ENCODE assay signal across 17 cellular contexts in the genomic region with DNA sequence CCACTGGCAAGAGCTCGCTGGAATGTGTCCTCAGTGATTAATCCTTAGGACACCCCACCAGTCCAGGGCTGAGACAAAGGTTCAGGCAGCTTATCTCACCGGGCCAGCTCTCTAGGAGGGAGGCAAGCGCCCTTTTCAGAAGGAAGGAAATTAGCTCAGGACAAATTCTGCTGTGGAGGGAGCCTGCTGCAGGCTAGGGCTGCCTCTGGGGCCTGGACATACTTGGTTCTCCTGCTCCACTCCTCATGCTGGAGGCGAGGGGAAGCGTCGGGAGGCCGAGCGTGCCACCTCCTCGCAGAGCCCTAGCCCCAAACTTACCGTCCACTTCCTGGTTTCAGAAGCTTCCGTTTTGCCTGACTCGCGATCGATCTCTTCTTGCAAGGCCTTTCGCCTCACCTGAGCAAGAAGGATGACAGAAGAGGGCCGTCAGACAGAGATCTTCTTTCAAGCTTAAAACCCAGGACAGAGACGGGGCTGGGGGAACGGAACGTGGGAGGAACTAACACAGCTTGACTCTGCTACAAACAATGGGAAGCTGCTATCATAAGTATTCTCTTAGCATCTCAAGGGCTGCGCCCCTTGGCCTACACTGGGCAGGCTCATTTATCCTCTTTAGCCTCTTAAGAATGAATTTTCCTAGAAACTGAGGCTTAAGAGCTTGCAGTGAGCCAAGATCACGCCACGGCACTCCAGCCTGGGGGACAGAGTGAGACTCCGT. TPM values are rescaled to one million over a fixed set of nuclear protein-coding genes. Genes with fewer than 3 reads are reported as not detected.
DNase-seq lines count a peak whose midpoint lies in the region; ATAC-seq, FAIRE-seq and TF ChIP-seq lines count a peak whose summit lies in the region.
"Had no signal": no experiment of that assay in that cellular context is flagged by ENCODE, and none has a peak within 500 bp of the region (broad histone marks: within the 10 kb centered on the region; RNA-seq: fewer than 3 reads in every experiment).

No MANE protein-coding gene starts in this region.

- H3K27me3 ChIP-seq in esophagus muscularis mucosa (no peaks in the 10 kb centered on the region), HepG2 (ENCODE audit: control insufficient read depth in 1 of 2, insufficient read depth in 2 of 2, low read length in 2 of 2) (no peaks in the 10 kb centered on the region), testis (no peaks in the 10 kb centered on the region)

- POLR2A ChIA-PET in WTC11 (lab: Charles Lee) = interaction anchor here (0.6 kb wide), 1 partner anchor 29 kb away, joined by 4 read pairs; no protein-coding TSS in a partner anchor
- POLR2A ChIA-PET in HepG2 (lab: Yijun Ruan, JAX) = interaction anchor here (1.5 kb wide), 1 partner anchor 22 kb away, joined by 3 read pairs; no protein-coding TSS in a partner anchor

- H3K9me3 ChIP-seq in esophagus muscularis mucosa (no peaks in the 10 kb centered on the region), HepG2 (ENCODE audit: low read length) (no peaks in the 10 kb centered on the region), testis (no peaks in the 10 kb centered on the region)

- DNase-seq in WTC11 (ENCODE audit: low spot score) (no peak), esophagus muscularis mucosa (ENCODE audit: extremely low spot score) (no peak), HepG2 (ENCODE audit: low spot score) (no peak), ACHN (no peak), left colon (no peak), testis (no peak)
- no peak for DNase-seq in stimulated activated effector memory CD8-positive, alpha-beta T cell treated with anti-CD3 and anti-CD28 coated beads, Interleukin-12 subunit alpha, Interleukin-12 subunit beta, amount 100 ng/mL, for 72 hours (ENCODE audit: low spot score in 2 of 2)
- DNase-seq in effector memory CD8-positive, alpha-beta T cell = no peak
- DNase-seq: cortex of kidney; mammary epithelial cell; NCI-H1694; stimulated activated CD4-positive, alpha-beta T cell treated with anti-CD3 and anti-CD28 coated beads, Interleukin-4, amount 100 ng/mL, for 4 hours; T-helper 2 cell; trophoblast cell had no signal

- in situ Hi-C loops in HepG2 (cut with HindIII; ENCODE audit: extremely low pct_ligation_motif_present, low pct_unique_long_range_greater_than_20kb) = no loop called here
- in situ Hi-C loops in ACHN (cut with HindIII; ENCODE audit: low pct_ligation_motif_present, low pct_unique_long_range_greater_than_20kb, low sequenced_read_pairs) = no loop called here

- no peak overlapping the region for H3K4me2 ChIP-seq in HepG2 (ENCODE audit: low read depth, low read length)

- no peak for TF ChIP-seq POLR2A in esophagus muscularis mucosa (IDR thresholded peaks at IDR 0.05; ENCODE audit: low read depth)
- no peak for TF ChIP-seq POLR2A in HepG2 (IDR thresholded peaks at IDR 0.05; ENCODE audit: insufficient read depth in 1 of 2, low read depth in 2 of 2, low read length in 2 of 2)
- TF ChIP-seq POLR2A in testis (IDR thresholded peaks at IDR 0.05) = no peak

- BruUV-seq in HepG2 (replicated peaks; lab: Mats Ljungman, UMichigan) = no TSS peak

- peaks cover 56% of the 10 kb centered on the region for H3K4me1 Mint-ChIP-seq in WTC11
- H3K4me1 Mint-ChIP-seq in stimulated activated effector memory CD8-positive, alpha-beta T cell treated with anti-CD3 and anti-CD28 coated beads, Interleukin-12 subunit alpha, Interleukin-12 subunit beta, amount 100 ng/mL, for 72 hours = peaks cover 24% of the 10 kb centered on the region
- H3K4me1 Mint-ChIP-seq in effector memory CD8-positive, alpha-beta T cell (ENCODE audit: low read depth in 2 of 2) = peaks cover 13 to 14% of the 10 kb centered on the region in 2 donors
- H3K4me1 Mint-ChIP-seq: B cell had no signal

- no peak for TF ChIP-seq RAD21 in HepG2 (CRISPR knock-in tag; IDR thresholded peaks at IDR 0.05)

- WGBS in esophagus muscularis mucosa = 92% methylated on average over 22 of the region's 23 CpGs
- WGBS in HepG2 (ENCODE audit: low lambda C conversion rate) = 96% methylated on average over 23 of the region's 23 CpGs
- 82 to 85% methylated on average over 23 of the region's 23 CpGs for WGBS in testis, 2 donors

- H3K9me3 Mint-ChIP-seq in WTC11 = no peaks in the 10 kb centered on the region
- no peaks in the 10 kb centered on the region for H3K9me3 Mint-ChIP-seq in stimulated activated effector memory CD8-positive, alpha-beta T cell treated with anti-CD3 and anti-CD28 coated beads, Interleukin-12 subunit alpha, Interleukin-12 subunit beta, amount 100 ng/mL, for 72 hours
- H3K9me3 Mint-ChIP-seq in effector memory CD8-positive, alpha-beta T cell = no peaks in the 10 kb centered on the region

- peaks cover 7% of the 10 kb centered on the region for H3K79me2 ChIP-seq in HepG2 (ENCODE audit: insufficient read depth, low read length)

- TF ChIP-seq CTCF in WTC11 (IDR thresholded peaks at IDR 0.05) (no peak), esophagus muscularis mucosa (IDR thresholded peaks at IDR 0.05) (no peak), HepG2 (CRISPR knock-in tag; IDR thresholded peaks at IDR 0.05) (no peak), testis (IDR thresholded peaks at IDR 0.05) (no peak)

- H3K4me1 ChIP-seq in esophagus muscularis mucosa (peaks cover 5 to 21% (median 9%) of the 10 kb centered on the region in 4 donors), HepG2 (ENCODE audit: insufficient read depth, low read length) (peaks cover 24% of the 10 kb centered on the region), testis (peaks cover 3% of the 10 kb centered on the region)

- H3K36me3 Mint-ChIP-seq in WTC11 = peaks cover 77% of the 10 kb centered on the region
- peaks cover 85% of the 10 kb centered on the region for H3K36me3 Mint-ChIP-seq in stimulated activated effector memory CD8-positive, alpha-beta T cell treated with anti-CD3 and anti-CD28 coated beads, Interleukin-12 subunit alpha, Interleukin-12 subunit beta, amount 100 ng/mL, for 72 hours
- peaks cover 27% of the 10 kb centered on the region for H3K36me3 Mint-ChIP-seq in effector memory CD8-positive, alpha-beta T cell (ENCODE audit: insufficient read depth)

- no peak overlapping the region for H2AFZ ChIP-seq in HepG2 (ENCODE audit: low read length)

- intact Hi-C loops in esophagus muscularis mucosa (cut with DNase I) (loop anchor here (10.0 kb wide), 1 partner anchor 156 kb away; a partner anchor contains a TSS), HepG2 (cut with micrococcal nuclease; ENCODE audit: unreplicated experiment) (no loop called here), left colon (cut with DNase I, micrococcal nuclease) (no loop called here), testis (cut with DNase I; ENCODE audit: low total_unique reads) (no loop called here)

- CTCF ChIA-PET in WTC11 (lab: Charles Lee) = interaction anchor here (0.5 to 1.7 kb wide), 7 partner anchors 29 to 673 kb away, joined by 3 to 6 read pairs (median 3); no protein-coding TSS in a partner anchor
- CTCF ChIA-PET in HepG2 (lab: Yijun Ruan, JAX; ENCODE audit: low intra/inter-chr PET ratio, low total read pairs) = no interaction called here

- peak overlapping the region; percentile 52 for H3K27ac Mint-ChIP-seq in WTC11
- H3K27ac Mint-ChIP-seq in stimulated activated effector memory CD8-positive, alpha-beta T cell treated with anti-CD3 and anti-CD28 coated beads, Interleukin-12 subunit alpha, Interleukin-12 subunit beta, amount 100 ng/mL, for 72 hours = peak overlapping the region; percentile 90
- H3K27ac Mint-ChIP-seq in effector memory CD8-positive, alpha-beta T cell = peak overlapping the region in 1 of 2 donors; percentile 71
- H3K27ac Mint-ChIP-seq: B cell had no signal

- H3K4me3 ChIP-seq in esophagus muscularis mucosa (no peak overlapping the region), HepG2 (replicated peaks in 1 of 3; ENCODE audit: insufficient read depth in 1 of 3, low read depth in 2 of 3, low read length in 3 of 3) (no peak overlapping the region), testis (no peak overlapping the region)
- H3K4me3 ChIP-seq: GM12878 had no signal

- H3K9ac ChIP-seq in HepG2 (ENCODE audit: insufficient read depth, low read depth, low read length) = no peak overlapping the region

- H3K27me3 Mint-ChIP-seq in WTC11 (ENCODE audit: low read depth) = no peaks in the 10 kb centered on the region
- H3K27me3 Mint-ChIP-seq in effector memory CD8-positive, alpha-beta T cell = no peaks in the 10 kb centered on the region
- H3K27me3 Mint-ChIP-seq: B cell had no signal

- H3K27ac ChIP-seq in esophagus muscularis mucosa (replicated peaks in 1 of 4) (peak overlapping the region; percentile 16 to 48 (median 32)), HepG2 (ENCODE audit: extremely low read length, insufficient read depth, low read length) (no peak overlapping the region), testis (no peak overlapping the region)

- TF ChIP-seq EP300 in esophagus muscularis mucosa (IDR thresholded peaks at IDR 0.05) (no peak), HepG2 (IDR thresholded peaks at IDR 0.05; ENCODE audit: low read depth in 2 of 2, low read length in 2 of 2) (no peak), HepG2 (CRISPR knock-in tag; IDR thresholded peaks at IDR 0.05; ENCODE audit: borderline replicate concordance) (no peak)

- ATAC-seq in WTC11 (peak; percentile 63), HepG2 (no peak), left colon (no peak)
- no peak for ATAC-seq in stimulated activated effector memory CD8-positive, alpha-beta T cell treated with anti-CD3 and anti-CD28 coated beads, Interleukin-12 subunit alpha, Interleukin-12 subunit beta, amount 100 ng/mL, for 72 hours
- ATAC-seq in effector memory CD8-positive, alpha-beta T cell (replicated peaks) = no peak
- ATAC-seq: GM12878 had no signal

- H3K4me3 Mint-ChIP-seq in WTC11 = no peak overlapping the region
- no peak overlapping the region for H3K4me3 Mint-ChIP-seq in stimulated activated effector memory CD8-positive, alpha-beta T cell treated with anti-CD3 and anti-CD28 coated beads, Interleukin-12 subunit alpha, Interleukin-12 subunit beta, amount 100 ng/mL, for 72 hours
- no peak overlapping the region for H3K4me3 Mint-ChIP-seq in effector memory CD8-positive, alpha-beta T cell
- H3K4me3 Mint-ChIP-seq: B cell had no signal

- peaks cover 4% of the 10 kb centered on the region for H4K20me1 ChIP-seq in HepG2 (ENCODE audit: insufficient read depth, low read length)

- FAIRE-seq in HepG2 (lab: Jason Lieb, UNC) = no peak
- FAIRE-seq: G401.6, GM12878 had no signal

- H3K36me3 ChIP-seq in esophagus muscularis mucosa (peaks cover 0 to 87% (median 56%) of the 10 kb centered on the region in 4 donors), HepG2 (replicated peaks in 1 of 2; ENCODE audit: control insufficient read depth in 1 of 2, insufficient read depth in 2 of 2, low read length in 2 of 2) (peaks cover 48 to 67% of the 10 kb centered on the region in 2 experiments), testis (ENCODE audit: low read depth, missing control alignments) (no peaks in the 10 kb centered on the region)

RNA-seq across cellular contexts. Expression of a gene that starts 7.7 kb away (rescaled TPM):
- 87.4 to 102 TPM (median 93.4 TPM) in 3 replicates for total RNA-seq in WTC11 (2021)
- 1 to 10 TPM; 7.3 to 9.9 (median 9.1) TPM for total RNA-seq in esophagus muscularis mucosa
- total RNA-seq in HepG2 (2016; rRNA removed; fragmentation: Illumina TruSeq; extraction: Trizol) = 57.5 and 80.3 TPM in 2 replicates
- 13.0 and 17.5 TPM in 2 replicates for total RNA-seq in HepG2 (2016; cell fraction: cytosol; rRNA removed; fragmentation: Illumina TruSeq; extraction: Trizol; ENCODE audit: low read depth)
- 60.4 and 77.7 TPM in 2 replicates for total RNA-seq in HepG2 (2016; cell fraction: insoluble cytoplasmic fraction; rRNA removed; fragmentation: Illumina TruSeq; extraction: Trizol)
- 17.7 and 21.4 TPM in 2 replicates for total RNA-seq in HepG2 (2016; cell fraction: membrane; rRNA removed; fragmentation: Illumina TruSeq; extraction: Trizol)
- total RNA-seq in HepG2 (2016; cell fraction: nucleus; rRNA removed; fragmentation: Illumina TruSeq; extraction: Trizol) = 37.8 and 39.8 TPM in 2 replicates
- 20.6 and 21.2 TPM in 2 replicates for polyA plus RNA-seq in HepG2 (2011; rRNA removed)
- polyA plus RNA-seq in HepG2 (2011; cell fraction: cytosol; rRNA removed) = 11.3 and 14.9 TPM in 2 replicates
- polyA plus RNA-seq in HepG2 (2011; cell fraction: nucleus; rRNA removed) = 9.1 and 11.2 TPM in 2 replicates
- 34.8 and 37.7 TPM in 2 replicates for polyA plus RNA-seq in HepG2 (2012)
- polyA plus RNA-seq in HepG2 (2016; cell fraction: cytosol; fragmentation: Illumina TruSeq; extraction: Trizol; ENCODE audit: low read depth) = 4.9 and 5.2 TPM in 2 replicates
- 78.5 and 79.9 TPM in 2 replicates for polyA plus RNA-seq in HepG2 (2016; cell fraction: insoluble cytoplasmic fraction; fragmentation: Illumina TruSeq; extraction: Trizol; ENCODE audit: low read depth)
- 9.0 and 11.9 TPM in 2 replicates for polyA plus RNA-seq in HepG2 (2016; cell fraction: membrane; fragmentation: Illumina TruSeq; extraction: Trizol; ENCODE audit: low read depth)
- polyA plus RNA-seq in HepG2 (2016; cell fraction: nucleus; fragmentation: Illumina TruSeq; extraction: Trizol; ENCODE audit: insufficient read depth, low read depth) = 45.4 and 46.8 TPM in 2 replicates
- 13.7 and 26.8 TPM in 2 replicates for polyA minus RNA-seq in HepG2 (2011; rRNA and poly(A)+ RNA removed; ENCODE audit: low replicate concordance)
- 6.0 and 8.2 TPM in 2 replicates for polyA minus RNA-seq in HepG2 (2011; cell fraction: cytosol; rRNA and poly(A)+ RNA removed)
- polyA minus RNA-seq in HepG2 (2011; cell fraction: nucleus; rRNA and poly(A)+ RNA removed) = 29.0 and 29.1 TPM in 2 replicates
- 10 to 100 TPM; 18.4 to 22.8 TPM for total RNA-seq in left colon
- total RNA-seq in testis = 10 to 100 TPM; 25.3 to 26.8 TPM
- 22.4 TPM for polyA plus RNA-seq in testis (ENCODE audit: insufficient read depth, low read depth, low replicate concordance)

RNA-seq across cellular contexts. Expression of a gene that starts 7.7 kb away (rescaled TPM):
- total RNA-seq in WTC11 (2021) = 5.2 to 6.0 TPM (median 5.8 TPM) in 3 replicates
- total RNA-seq in esophagus muscularis mucosa = 10 to 100 TPM in 1 of 4 donors, 1 to 10 TPM in 3; 7.4 to 10.4 (median 8.6) TPM
- 7.3 and 11.9 TPM in 2 replicates for total RNA-seq in HepG2 (2016; rRNA removed; fragmentation: Illumina TruSeq; extraction: Trizol)
- 2.5 and 2.7 TPM in 2 replicates for total RNA-seq in HepG2 (2016; cell fraction: cytosol; rRNA removed; fragmentation: Illumina TruSeq; extraction: Trizol; ENCODE audit: low read depth)
- 7.4 and 11.9 TPM in 2 replicates for total RNA-seq in HepG2 (2016; cell fraction: insoluble cytoplasmic fraction; rRNA removed; fragmentation: Illumina TruSeq; extraction: Trizol)
- total RNA-seq in HepG2 (2016; cell fraction: membrane; rRNA removed; fragmentation: Illumina TruSeq; extraction: Trizol) = 5.6 and 6.6 TPM in 2 replicates
- total RNA-seq in HepG2 (2016; cell fraction: nucleus; rRNA removed; fragmentation: Illumina TruSeq; extraction: Trizol) = 8.1 and 9.6 TPM in 2 replicates
- 3.0 and 5.1 TPM in 2 replicates for polyA plus RNA-seq in HepG2 (2011; rRNA removed)
- polyA plus RNA-seq in HepG2 (2011; cell fraction: cytosol; rRNA removed) = 4.6 and 5.2 TPM in 2 replicates
- 2.5 TPM in 2 replicates for polyA plus RNA-seq in HepG2 (2011; cell fraction: nucleus; rRNA removed)
- 1.8 and 3.4 TPM in 2 replicates for polyA plus RNA-seq in HepG2 (2012)
- polyA plus RNA-seq in HepG2 (2016; cell fraction: cytosol; fragmentation: Illumina TruSeq; extraction: Trizol; ENCODE audit: low read depth) = 3.8 and 4.9 TPM in 2 replicates
- polyA plus RNA-seq in HepG2 (2016; cell fraction: insoluble cytoplasmic fraction; fragmentation: Illumina TruSeq; extraction: Trizol; ENCODE audit: low read depth) = 19.6 and 22.1 TPM in 2 replicates
- polyA plus RNA-seq in HepG2 (2016; cell fraction: membrane; fragmentation: Illumina TruSeq; extraction: Trizol; ENCODE audit: low read depth) = 7.3 and 8.3 TPM in 2 replicates
- polyA plus RNA-seq in HepG2 (2016; cell fraction: nucleus; fragmentation: Illumina TruSeq; extraction: Trizol; ENCODE audit: insufficient read depth, low read depth) = 10.1 and 10.4 TPM in 2 replicates
- polyA minus RNA-seq in HepG2 (2011; rRNA and poly(A)+ RNA removed; ENCODE audit: low replicate concordance) = 7.0 and 10.3 TPM in 2 replicates
- polyA minus RNA-seq in HepG2 (2011; cell fraction: cytosol; rRNA and poly(A)+ RNA removed) = 3.2 TPM in 2 replicates
- polyA minus RNA-seq in HepG2 (2011; cell fraction: nucleus; rRNA and poly(A)+ RNA removed) = 6.8 and 10.3 TPM in 2 replicates
- total RNA-seq in left colon = 10 to 100 TPM; 11.0 to 13.8 TPM
- total RNA-seq in testis = 10 to 100 TPM; 77.8 to 91.3 TPM
- polyA plus RNA-seq in testis (ENCODE audit: insufficient read depth, low read depth, low replicate concordance) = 102 TPM

Comparison
In these comparisons a context has a peak if more than half of its experiments do, and no peak if none do; other contexts are left out.
1. H3K27ac ChIP-seq: peak in esophagus muscularis mucosa (4 of 4); none in HepG2 (single experiment) and testis (0 of 2).
2. RNA of a gene that starts 7.7 kb away (total RNA-seq): 77.8 to 91.3 TPM in testis; 11.0 to 13.8 TPM in left colon, 7.4 to 10.4 TPM in esophagus muscularis mucosa, 2.5 to 11.9 TPM in HepG2 and 5.2 to 6.0 TPM in WTC11; every median in the first group is over 4 times any median in the second.